ENCODE assay signal across 10 cellular contexts in genomic region chr19:752652-753517, GRCh38. TPM values are rescaled to one million over a fixed set of nuclear protein-coding genes. Genes with fewer than 3 reads are reported as not detected.
DNase-seq lines count a peak whose midpoint lies in the region; ATAC-seq and TF ChIP-seq lines count a peak whose summit lies in the region.
"Had no signal": no experiment of that assay in that cellular context is flagged by ENCODE, and none has a peak within 500 bp of the region (broad histone marks: within the 10 kb centered on the region; RNA-seq: fewer than 3 reads in every experiment).

No MANE protein-coding gene starts in this region.

- no peak overlapping the region for H3K4me3 Mint-ChIP-seq in effector memory CD8-positive, alpha-beta T cell

- no peak for TF ChIP-seq CTCF in AG10803 (conservative IDR thresholded peaks at IDR 0.05; ENCODE audit: low read length)

- H3K27me3 Mint-ChIP-seq in effector memory CD8-positive, alpha-beta T cell, result peaks cover 0 to 9% of the 10 kb centered on the region in 2 donors

- H3K4me3 ChIP-seq in AG10803 (ENCODE audit: low read length), result no peak overlapping the region; the same call in 1 of the 2 replicates

- no peak overlapping the region for H3K27ac Mint-ChIP-seq in effector memory CD8-positive, alpha-beta T cell

- H3K9me3 Mint-ChIP-seq in effector memory CD8-positive, alpha-beta T cell, result no peaks in the 10 kb centered on the region

- DNase-seq in AG10803 (ENCODE audit: low read depth) (peak; percentile 83), MV-4-11 (lab: John Stamatoyannopoulos, UW) (peak; percentile 99), myocyte (ENCODE audit: low read depth) (peak; percentile 99), HUDEP-2 (lab: John Stamatoyannopoulos, UW; ENCODE audit: unreplicated experiment in 76 of 76) (no peak)
- DNase-seq in effector memory CD8-positive, alpha-beta T cell, result no peak

- H3K36me3 Mint-ChIP-seq in effector memory CD8-positive, alpha-beta T cell (ENCODE audit: insufficient read depth), result no peaks in the 10 kb centered on the region

- H3K4me1 Mint-ChIP-seq in effector memory CD8-positive, alpha-beta T cell (ENCODE audit: low read depth in 2 of 2), result no peaks in the 10 kb centered on the region

- peak; percentile 17 for ATAC-seq in effector memory CD8-positive, alpha-beta T cell (replicated peaks)
- ATAC-seq in HG03432 (IDR thresholded peaks at IDR 0.05; ENCODE audit: unreplicated experiment) (no peak), GM21390 (IDR thresholded peaks at IDR 0.05; ENCODE audit: unreplicated experiment) (no peak), GM18868 (IDR thresholded peaks at IDR 0.05; ENCODE audit: unreplicated experiment) (no peak)

RNA-seq across cellular contexts. Expression of gene MISP, which starts 2.0 kb away (rescaled TPM):
- total RNA-seq in myocyte, result 2.3 and 2.9 TPM in 2 replicates
- 3.3 TPM for polyA plus RNA-seq in myocyte (2012)
- total RNA-seq: subcutaneous adipose tissue had no signal

RNA-seq across cellular contexts. Expression of gene PALM, which starts 44.1 kb away (rescaled TPM):
- 4.8 and 7.8 TPM in 2 replicates for total RNA-seq in myocyte
- polyA plus RNA-seq in myocyte (2012), result 90.6 TPM

RNA-seq across cellular contexts. Expression of gene PTBP1, which starts 44.4 kb away (rescaled TPM):
- total RNA-seq in myocyte, result 89.0 and 105 TPM in 2 replicates
- polyA plus RNA-seq in myocyte (2012), result 354 TPM

RNA-seq across cellular contexts. Expression of gene PRSS57, which starts 57.6 kb away (rescaled TPM):
- not detected in 2 replicates for total RNA-seq in myocyte
- not detected for polyA plus RNA-seq in myocyte (2012)
- total RNA-seq: frontal cortex, subcutaneous adipose tissue had no signal

Comparison
In these comparisons a context has a peak if more than half of its experiments do, and no peak if none do; other contexts are left out.
1. DNase-seq: peak in AG10803 (single experiment), MV-4-11 (single experiment) and myocyte (single experiment); none in effector memory CD8-positive, alpha-beta T cell (0 of 3) and HUDEP-2 (0 of 76).